ENCODE assay signal across 23 cellular contexts in the genomic region with DNA sequence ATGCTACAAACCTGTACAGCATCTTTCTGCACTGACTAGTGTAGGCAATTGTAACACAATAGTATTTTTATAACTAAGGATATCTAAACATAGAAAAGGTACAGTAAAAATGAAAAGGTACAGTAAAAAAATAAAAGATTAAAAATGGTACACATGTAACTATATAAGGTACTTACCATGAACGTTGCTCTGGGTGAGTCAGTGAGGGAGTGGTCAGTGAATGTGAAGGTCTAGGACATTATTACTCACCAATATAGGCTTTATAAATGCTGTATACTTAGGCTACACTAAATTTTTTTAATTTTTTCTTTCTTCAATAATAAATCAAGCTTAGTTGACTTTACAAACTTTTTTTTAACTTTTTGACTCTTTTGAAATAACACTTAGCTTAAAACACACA. TPM values are rescaled to one million over a fixed set of nuclear protein-coding genes. Genes with fewer than 3 reads are reported as not detected.
DNase-seq lines count a peak whose midpoint lies in the region; ATAC-seq, FAIRE-seq and TF ChIP-seq lines count a peak whose summit lies in the region.
"Had no signal": no experiment of that assay in that cellular context is flagged by ENCODE, and none has a peak within 500 bp of the region (broad histone marks: within the 10 kb centered on the region; RNA-seq: fewer than 3 reads in every experiment).

No MANE protein-coding gene starts in this region.

- peaks cover 2 to 11% of the 10 kb centered on the region in 2 donors for H3K27me3 Mint-ChIP-seq in natural killer cell treated with Interleukin-12 subunit alpha and Interleukin-12 subunit beta and Interleukin-15 and Interleukin-18, amount 100 ng/mL, for 72 hours
- H3K27me3 Mint-ChIP-seq in activated CD4-positive, alpha-beta memory T cell treated with anti-CD3 and anti-CD28 coated beads for 36 hours = peaks cover 3% of the 10 kb centered on the region

- no peak for TF ChIP-seq CTCF in brain microvascular endothelial cell (IDR thresholded peaks at IDR 0.05; ENCODE audit: low read depth, low read length, missing control alignments)

- no peak for ATAC-seq in HG03378 (IDR thresholded peaks at IDR 0.05; ENCODE audit: unreplicated experiment)
- no peak for ATAC-seq in natural killer cell treated with Interleukin-12 subunit alpha and Interleukin-12 subunit beta and Interleukin-15 and Interleukin-18, amount 100 ng/mL, for 72 hours
- ATAC-seq: Right ventricle myocardium inferior had no signal

- no peaks in the 10 kb centered on the region for H3K9me3 Mint-ChIP-seq in natural killer cell treated with Interleukin-12 subunit alpha and Interleukin-12 subunit beta and Interleukin-15 and Interleukin-18, amount 100 ng/mL, for 72 hours
- H3K9me3 Mint-ChIP-seq in activated CD4-positive, alpha-beta memory T cell treated with anti-CD3 and anti-CD28 coated beads for 36 hours = no peaks in the 10 kb centered on the region
- H3K9me3 Mint-ChIP-seq: endodermal cell, H9, nephron progenitor cell had no signal

- no peaks in the 10 kb centered on the region for H3K36me3 Mint-ChIP-seq in natural killer cell treated with Interleukin-12 subunit alpha and Interleukin-12 subunit beta and Interleukin-15 and Interleukin-18, amount 100 ng/mL, for 72 hours
- H3K36me3 Mint-ChIP-seq in activated CD4-positive, alpha-beta memory T cell treated with anti-CD3 and anti-CD28 coated beads for 36 hours = no peaks in the 10 kb centered on the region

- no peaks in the 10 kb centered on the region for H3K27me3 ChIP-seq in brain microvascular endothelial cell (replicated peaks)
- H3K27me3 ChIP-seq: BLaER1 treated with 17β-estradiol and CSF1 and Interleukin-3, amounts not matched to agents 10 nM and 100 nM had no signal

- no peak overlapping the region for H3K4me3 Mint-ChIP-seq in natural killer cell treated with Interleukin-12 subunit alpha and Interleukin-12 subunit beta and Interleukin-15 and Interleukin-18, amount 100 ng/mL, for 72 hours
- H3K4me3 Mint-ChIP-seq in activated CD4-positive, alpha-beta memory T cell treated with anti-CD3 and anti-CD28 coated beads for 36 hours = no peak overlapping the region
- H3K4me3 Mint-ChIP-seq: endodermal cell, H9, nephron progenitor cell had no signal

- no peak overlapping the region for H3K27ac ChIP-seq in brain microvascular endothelial cell
- H3K27ac ChIP-seq: BLaER1 treated with 17β-estradiol and CSF1 and Interleukin-3, amounts not matched to agents 10 nM and 100 nM had no signal

- H3K4me1 Mint-ChIP-seq in natural killer cell treated with Interleukin-12 subunit alpha and Interleukin-12 subunit beta and Interleukin-15 and Interleukin-18, amount 100 ng/mL, for 72 hours (ENCODE audit: low read depth in 2 of 2) = no peaks in the 10 kb centered on the region
- no peaks in the 10 kb centered on the region for H3K4me1 Mint-ChIP-seq in activated CD4-positive, alpha-beta memory T cell treated with anti-CD3 and anti-CD28 coated beads for 36 hours (ENCODE audit: low read depth)
- H3K4me1 Mint-ChIP-seq: endodermal cell, H9, nephron progenitor cell had no signal

- DNase-seq in EH (ENCODE audit: low read depth) = peak; percentile 3
- DNase-seq in M059J (ENCODE audit: low read depth) = peak; percentile 55
- peak; percentile 31 for DNase-seq in brain microvascular endothelial cell
- no peak for DNase-seq in frontal cortex (ENCODE audit: low spot score in 2 of 2)
- no peak for DNase-seq in amniotic stem cell (lab: John Stamatoyannopoulos, UW)
- no peak for DNase-seq in natural killer cell treated with Interleukin-12 subunit alpha and Interleukin-12 subunit beta and Interleukin-15 and Interleukin-18, amount 100 ng/mL, for 72 hours (ENCODE audit: low spot score)
- no peak for DNase-seq in activated CD4-positive, alpha-beta memory T cell treated with anti-CD3 and anti-CD28 coated beads for 36 hours
- DNase-seq: activated CD4-positive, alpha-beta T cell treated with anti-CD3 and anti-CD28 coated beads for 48 hours; activated CD8-positive, alpha-beta memory T cell treated with anti-CD3 and anti-CD28 coated beads, Interleukin-2, amount 50 U/mL, for 48 hours; anterior cingulate cortex; endodermal cell; H9; midbrain; NCI-H187; NCI-H345; nephron progenitor cell; NK-92 treated with Interleukin-12 subunit alpha and Interleukin-12 subunit beta, amount 100 ng/mL, for 24 hours; stimulated activated CD4-positive, alpha-beta T cell treated with anti-CD3 and anti-CD28 coated beads, Interleukin-2, amount 100 ng/mL, for 48 hours had no signal

- H3K4me3 ChIP-seq in brain microvascular endothelial cell (ENCODE audit: low read depth, low read length) = no peak overlapping the region
- H3K4me3 ChIP-seq: BLaER1 treated with 17β-estradiol and CSF1 and Interleukin-3, amounts not matched to agents 10 nM and 100 nM had no signal

- H3K27ac Mint-ChIP-seq in natural killer cell treated with Interleukin-12 subunit alpha and Interleukin-12 subunit beta and Interleukin-15 and Interleukin-18, amount 100 ng/mL, for 72 hours = no peak overlapping the region
- no peak overlapping the region for H3K27ac Mint-ChIP-seq in activated CD4-positive, alpha-beta memory T cell treated with anti-CD3 and anti-CD28 coated beads for 36 hours
- H3K27ac Mint-ChIP-seq: endodermal cell, H9, nephron progenitor cell had no signal

- CTCF ChIA-PET in activated CD4-positive, alpha-beta memory T cell treated with anti-CD3 and anti-CD28 coated beads for 36 hours (lab: Charles Lee) = interaction anchor here (0.6 kb wide), 1 partner anchor 84 kb away, joined by 3 read pairs; no protein-coding TSS in a partner anchor

- H3K36me3 ChIP-seq in brain microvascular endothelial cell (replicated peaks) = no peaks in the 10 kb centered on the region
- H3K36me3 ChIP-seq: BLaER1 treated with 17β-estradiol and CSF1 and Interleukin-3, amounts not matched to agents 10 nM and 100 nM had no signal

- peak; percentile 37 for FAIRE-seq in frontal cortex (lab: Jason Lieb, UNC)
- FAIRE-seq: GM19239, urothelium cell line had no signal

- POLR2A ChIA-PET in activated CD4-positive, alpha-beta memory T cell treated with anti-CD3 and anti-CD28 coated beads for 36 hours (lab: Charles Lee) = no interaction called here

- in situ Hi-C loops in brain microvascular endothelial cell (cut with HindIII; ENCODE audit: low pct_ligation_motif_present, low sequenced_read_pairs) = no loop called here

- intact Hi-C loops in activated CD4-positive, alpha-beta memory T cell treated with anti-CD3 and anti-CD28 coated beads for 36 hours (cut with micrococcal nuclease) = no loop called here

RNA-seq across cellular contexts. Expression of a gene that starts 59.9 kb away (rescaled TPM):
- 762 and 937 TPM in 2 replicates for total RNA-seq in M059J (2014; rRNA removed; shearing (Covaris generic))
- total RNA-seq in frontal cortex = 148 TPM
- 100 to 1,000 TPM; 244 to 362 TPM for total RNA-seq in natural killer cell treated with Interleukin-12 subunit alpha and Interleukin-12 subunit beta and Interleukin-15 and Interleukin-18, amount 100 ng/mL, for 72 hours
- 100 to 1,000 TPM; 377 to 389 TPM for total RNA-seq in activated CD4-positive, alpha-beta memory T cell treated with anti-CD3 and anti-CD28 coated beads for 36 hours

Comparison
In these comparisons a context has a peak if more than half of its experiments do, and no peak if none do; other contexts are left out.
1. DNase-seq: peak in EH (single experiment), M059J (single experiment) and brain microvascular endothelial cell (single experiment); none in frontal cortex (0 of 2), amniotic stem cell (single experiment), natural killer cell treated with Interleukin-12 subunit alpha and Interleukin-12 subunit beta and Interleukin-15 and Interleukin-18, amount 100 ng/mL, for 72 hours (single experiment) and activated CD4-positive, alpha-beta memory T cell treated with anti-CD3 and anti-CD28 coated beads for 36 hours (single experiment).